ENCODE assay signal across 20 cellular contexts in the genomic region with DNA sequence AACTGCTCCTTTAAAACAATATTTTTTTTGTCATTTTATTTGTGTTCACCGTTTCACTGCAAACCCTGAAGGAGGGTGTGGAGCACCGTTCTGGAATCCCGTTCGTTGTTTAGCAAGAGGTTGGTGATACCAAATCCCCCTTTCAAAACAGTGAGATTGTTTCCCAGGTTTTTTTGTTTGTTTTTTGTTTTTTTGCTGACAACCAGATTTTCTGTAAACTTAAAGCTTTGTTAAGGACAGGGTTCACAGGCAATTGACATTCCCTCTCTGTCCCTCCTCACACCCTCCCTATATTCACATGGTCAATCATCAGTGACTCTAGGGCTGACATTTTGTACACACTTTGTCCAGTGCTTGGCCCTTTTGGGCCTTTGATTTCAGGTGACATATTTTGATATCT. TPM values are rescaled to one million over a fixed set of nuclear protein-coding genes. Genes with fewer than 3 reads are reported as not detected.
A peak's percentile ranks its signal among the peaks of the same experiment; 100 is the strongest.
DNase-seq lines count a peak whose midpoint lies in the region; ATAC-seq, FAIRE-seq and TF ChIP-seq lines count a peak whose summit lies in the region.
"Had no signal": no experiment of that assay in that cellular context is flagged by ENCODE, and none has a peak within 500 bp of the region (broad histone marks: within the 10 kb centered on the region; RNA-seq: fewer than 3 reads in every experiment).

No MANE protein-coding gene starts in this region.

- 92% methylated on average over 4 of the region's 4 CpGs for WGBS in hepatocyte (ENCODE audit: low lambda C conversion rate, missing lambda C conversion rate)
- 97% methylated on average over 4 of the region's 4 CpGs for WGBS in smooth muscle cell (ENCODE audit: low lambda C conversion rate)
- WGBS in small intestine, 3 donors = 88 to 91% (median 88%) methylated on average over 4 of the region's 4 CpGs
- 96 to 98% (median 96%) methylated on average over 4 of the region's 4 CpGs for WGBS in spleen, 5 donors

- H3K4me1 Mint-ChIP-seq in HFFc6 (ENCODE audit: low read depth) = peaks cover 32% of the 10 kb centered on the region

- no peak overlapping the region for H3K4me2 ChIP-seq in hepatocyte
- H3K4me2 ChIP-seq in smooth muscle cell = no peak overlapping the region

- peaks cover 16% of the 10 kb centered on the region for H3F3A ChIP-seq in smooth muscle cell (ENCODE audit: low read depth)

- TF ChIP-seq POLR2A in spleen (IDR thresholded peaks at IDR 0.05) = no peak

- H3K4me3 Mint-ChIP-seq in HFFc6 = 0 out of 2 replicates have a peak overlapping the region, but pooled peaks have one; percentile 16
- H3K4me3 Mint-ChIP-seq: CD14-positive monocyte; CD8-positive, alpha-beta T cell had no signal

- H3K27me3 Mint-ChIP-seq in HFFc6 (ENCODE audit: insufficient read depth) = no peaks in the 10 kb centered on the region; the same call in 1 of the 2 replicates

- peaks cover 10% of the 10 kb centered on the region for H3K4me1 ChIP-seq in ACC112 (ENCODE audit: control insufficient read depth, insufficient read depth, low read length, unreplicated experiment)
- H3K4me1 ChIP-seq in hepatocyte (ENCODE audit: insufficient read depth) = peaks cover 10% of the 10 kb centered on the region
- peaks cover 20% of the 10 kb centered on the region for H3K4me1 ChIP-seq in smooth muscle cell (ENCODE audit: low read depth)
- no peaks in the 10 kb centered on the region for H3K4me1 ChIP-seq in small intestine (ENCODE audit: control insufficient read depth in 2 of 2, insufficient read depth in 1 of 2, low read depth in 1 of 2, low read length in 1 of 2)
- H3K4me1 ChIP-seq in spleen = peaks cover 0 to 34% (median 11%) of the 10 kb centered on the region in 6 donors

- FAIRE-seq in small intestine (lab: Jason Lieb, UNC) = no peak
- FAIRE-seq: D721Med, G401.6, GM19239, H54 had no signal

- H3K9ac ChIP-seq in smooth muscle cell (ENCODE audit: low read depth) = no peak overlapping the region

- no peak for DNase-seq in HFFc6
- DNase-seq in hepatocyte (ENCODE audit: low spot score) = no peak
- DNase-seq in smooth muscle cell (lab: John Stamatoyannopoulos, UW; ENCODE audit: unreplicated experiment) = no peak
- DNase-seq in small intestine = no peak
- no peak for DNase-seq in spleen
- no peak for DNase-seq in NCI-H1930 (lab: John Stamatoyannopoulos, UW)
- DNase-seq: BE2C; CD8-positive, alpha-beta T cell; COR-L47; DMS153; DMS79 treated with DMSO at 0.1 percent for 48 hours; EL had no signal

- H3K4me3 ChIP-seq in ACC112 (ENCODE audit: low read depth, low read length) (no peak overlapping the region), hepatocyte (no peak overlapping the region), smooth muscle cell (no peak overlapping the region), small intestine (ENCODE audit: low read depth in 1 of 2, low read length in 2 of 2) (no peak overlapping the region), spleen (no peak overlapping the region)

- peaks cover 32% of the 10 kb centered on the region for H3K79me2 ChIP-seq in ACC112 (ENCODE audit: control insufficient read depth, insufficient read depth, low read length, unreplicated experiment)
- peaks cover 58% of the 10 kb centered on the region for H3K79me2 ChIP-seq in hepatocyte
- peaks cover 45% of the 10 kb centered on the region for H3K79me2 ChIP-seq in smooth muscle cell (ENCODE audit: low read depth)

- H3K36me3 Mint-ChIP-seq in HFFc6 (ENCODE audit: low read depth) = peaks cover 23% of the 10 kb centered on the region; the same call in 1 of the 2 replicates

- intact Hi-C loops in spleen (cut with DNase I; ENCODE audit: low total_unique reads) = no loop called here

- H3K36me3 ChIP-seq in ACC112 (ENCODE audit: insufficient read depth, low read length) (peaks cover 25% of the 10 kb centered on the region), hepatocyte (replicated peaks; ENCODE audit: insufficient read depth, low read depth) (peaks cover 5% of the 10 kb centered on the region), smooth muscle cell (ENCODE audit: low read depth) (peaks cover 3% of the 10 kb centered on the region), small intestine (ENCODE audit: control insufficient read depth in 2 of 2, insufficient read depth in 2 of 2, low read length in 2 of 2) (peaks cover 13 to 20% of the 10 kb centered on the region in 2 donors), spleen (peaks cover 23 to 94% (median 68%) of the 10 kb centered on the region in 6 donors)

- H2AFZ ChIP-seq in ACC112 (ENCODE audit: low read length, unreplicated experiment) = no peak overlapping the region
- no peak overlapping the region for H2AFZ ChIP-seq in hepatocyte
- H2AFZ ChIP-seq in smooth muscle cell (ENCODE audit: low read depth) = no peak overlapping the region

- no peak for ATAC-seq in GM19351 (IDR thresholded peaks at IDR 0.05; ENCODE audit: unreplicated experiment)
- ATAC-seq: CD8-positive, alpha-beta T cell; HCT116 had no signal

- H3K9me3 ChIP-seq in hepatocyte (ENCODE audit: low read depth) (no peaks in the 10 kb centered on the region), smooth muscle cell (replicated peaks; ENCODE audit: low read depth) (no peaks in the 10 kb centered on the region), small intestine (ENCODE audit: control insufficient read depth, low read depth) (no peaks in the 10 kb centered on the region), spleen (no peaks in the 10 kb centered on the region)
- H3K9me3 ChIP-seq: BE2C had no signal

- H3K27ac ChIP-seq in ACC112 (ENCODE audit: low read depth, low read length) = peak overlapping the region; percentile 97; the same call in 1 of the 2 replicates
- peak overlapping the region; percentile 83 for H3K27ac ChIP-seq in hepatocyte
- H3K27ac ChIP-seq in smooth muscle cell (ENCODE audit: low read depth) = peak overlapping the region; percentile 94
- no peak overlapping the region for H3K27ac ChIP-seq in small intestine (ENCODE audit: low read depth in 1 of 2, low read length in 1 of 2)
- no peak overlapping the region for H3K27ac ChIP-seq in spleen

- H4K20me1 ChIP-seq in hepatocyte (ENCODE audit: insufficient read depth, poor library complexity, severe bottlenecking) = peaks cover 12% of the 10 kb centered on the region
- H4K20me1 ChIP-seq in smooth muscle cell (ENCODE audit: low read depth) = peaks cover 88% of the 10 kb centered on the region

- H3K9me2 ChIP-seq in hepatocyte (replicated peaks; ENCODE audit: insufficient read depth) = no peaks in the 10 kb centered on the region

- H3K27ac Mint-ChIP-seq in HFFc6 = peak overlapping the region; percentile 93
- H3K27ac Mint-ChIP-seq: CD8-positive, alpha-beta T cell had no signal

- no peaks in the 10 kb centered on the region for H3K27me3 ChIP-seq in ACC112 (ENCODE audit: insufficient read depth, low read length)
- no peaks in the 10 kb centered on the region for H3K27me3 ChIP-seq in hepatocyte
- no peaks in the 10 kb centered on the region for H3K27me3 ChIP-seq in smooth muscle cell (ENCODE audit: low read depth)
- H3K27me3 ChIP-seq in small intestine (ENCODE audit: control insufficient read depth in 2 of 2, insufficient read depth in 2 of 2, low read length in 2 of 2) = no peaks in the 10 kb centered on the region
- no peaks in the 10 kb centered on the region for H3K27me3 ChIP-seq in spleen (replicated peaks in 1 of 7)
- H3K27me3 ChIP-seq: BE2C had no signal

- H3K9me3 Mint-ChIP-seq in HFFc6 = no peaks in the 10 kb centered on the region
- H3K9me3 Mint-ChIP-seq: CD14-positive monocyte; CD8-positive, alpha-beta T cell had no signal

- no peak for TF ChIP-seq CTCF in HFFc6 (IDR thresholded peaks at IDR 0.05)
- TF ChIP-seq CTCF in hepatocyte (IDR thresholded peaks at IDR 0.05; ENCODE audit: poor library complexity) = no peak
- no peak for TF ChIP-seq CTCF in smooth muscle cell (IDR thresholded peaks at IDR 0.05; ENCODE audit: borderline replicate concordance, insufficient read depth, poor library complexity, severe bottlenecking)
- TF ChIP-seq CTCF in spleen (IDR thresholded peaks at IDR 0.05 in 8 of 11, conservative IDR thresholded peaks at IDR 0.05 in 3 of 11) = no peak

RNA-seq across cellular contexts. Expression of gene MROH8, which starts 21.0 kb away (rescaled TPM):
- total RNA-seq in HFFc6 (2021; fragmentation: NEBNext Ultra II Directional; extraction: Animal tissue kit (Norgen Biotek cat#: 25700)) = 1 to 10 TPM; 1.3 to 1.9 (median 1.6) TPM
- total RNA-seq in hepatocyte = 1.9 and 3.9 TPM in 2 replicates
- polyA plus RNA-seq in hepatocyte = 3.7 and 4.8 TPM in 2 replicates
- 1.6 and 2.2 TPM in 2 replicates for total RNA-seq in smooth muscle cell
- 0.81 and 2.8 TPM in 2 replicates for polyA plus RNA-seq in smooth muscle cell
- under 1 TPM; 0.54 to 0.79 (median 0.67) TPM for polyA plus RNA-seq in small intestine
- 1 to 10 TPM in 6 of 7 donors, under 1 TPM in 1; 0.97 to 4.0 (median 3.3) TPM for total RNA-seq in spleen
- polyA plus RNA-seq in spleen = 1 to 10 TPM; 1.0 to 3.4 (median 2.3) TPM

RNA-seq across cellular contexts. Expression of gene RPN2, which starts 21.2 kb away (rescaled TPM):
- 100 to 1,000 TPM; 261 to 304 (median 270) TPM for total RNA-seq in HFFc6 (2021; fragmentation: NEBNext Ultra II Directional; extraction: Animal tissue kit (Norgen Biotek cat#: 25700))
- total RNA-seq in hepatocyte (325 and 356 TPM in 2 replicates), smooth muscle cell (325 and 363 TPM in 2 replicates), spleen (100 to 1,000 TPM; 118 to 161 (median 131) TPM)
- polyA plus RNA-seq in hepatocyte (350 and 368 TPM in 2 replicates), smooth muscle cell (349 and 372 TPM in 2 replicates), small intestine (100 to 1,000 TPM in 1 of 3 donors, 10 to 100 TPM in 2; 32.9 to 191 (median 54.9) TPM), spleen (10 to 100 TPM; 45.7 to 56.1 (median 53.4) TPM)

Comparison
In these comparisons a context has a peak if more than half of its experiments do, and no peak if none do; other contexts are left out.
1. H3K27ac ChIP-seq: peak in ACC112 (single experiment), hepatocyte (single experiment) and smooth muscle cell (single experiment); none in small intestine (0 of 2) and spleen (0 of 8).